Comparison of ENCODE assay signal across 1 cellular context in the genomic region with DNA sequence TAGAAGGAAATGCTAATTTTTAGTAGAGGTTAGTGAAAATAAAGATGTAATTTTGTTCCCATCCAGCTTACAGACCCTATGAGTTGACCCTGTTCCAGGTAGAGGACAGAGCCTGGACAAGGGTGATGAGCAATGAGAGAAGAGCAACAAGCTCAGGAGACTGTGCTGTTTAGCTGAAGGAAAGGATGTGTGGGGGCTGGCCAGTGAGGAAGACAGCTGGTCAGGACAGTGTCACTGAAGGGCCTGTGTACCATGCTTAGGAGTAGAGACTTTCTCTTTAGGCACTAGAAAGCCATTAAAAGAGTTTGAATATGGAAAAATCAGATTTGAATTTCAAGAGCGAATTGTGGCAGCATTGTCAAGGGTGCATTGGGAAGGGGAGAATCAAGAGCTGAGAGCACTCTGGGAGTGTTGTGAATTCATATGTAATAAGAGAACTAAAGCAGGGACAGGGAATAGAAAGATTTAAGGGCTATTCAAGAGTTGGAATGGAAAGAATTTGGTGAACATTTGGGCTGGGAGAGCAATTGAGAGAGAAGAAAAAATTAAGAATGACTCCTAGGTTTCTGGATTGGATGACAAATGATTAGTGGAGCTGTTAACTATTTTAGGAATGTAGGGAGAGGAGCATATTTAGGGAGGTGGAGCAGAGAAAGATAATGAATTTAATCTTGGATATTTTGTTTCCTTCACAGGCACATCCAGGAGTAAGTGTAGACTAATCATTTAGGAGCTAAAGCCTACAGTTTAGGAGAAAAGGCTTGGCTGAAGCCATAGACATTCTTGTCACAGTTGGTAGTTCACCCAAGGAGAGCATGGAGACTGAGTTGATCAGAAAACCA.
TF ChIP-seq lines count a peak whose summit lies in the region.

No MANE protein-coding gene starts in this region.

TF ChIP-seq in H1, 55 proteins besides CTCF, POLR2A, EP300 and RAD21:
- TF ChIP-seq, protein P1, sequence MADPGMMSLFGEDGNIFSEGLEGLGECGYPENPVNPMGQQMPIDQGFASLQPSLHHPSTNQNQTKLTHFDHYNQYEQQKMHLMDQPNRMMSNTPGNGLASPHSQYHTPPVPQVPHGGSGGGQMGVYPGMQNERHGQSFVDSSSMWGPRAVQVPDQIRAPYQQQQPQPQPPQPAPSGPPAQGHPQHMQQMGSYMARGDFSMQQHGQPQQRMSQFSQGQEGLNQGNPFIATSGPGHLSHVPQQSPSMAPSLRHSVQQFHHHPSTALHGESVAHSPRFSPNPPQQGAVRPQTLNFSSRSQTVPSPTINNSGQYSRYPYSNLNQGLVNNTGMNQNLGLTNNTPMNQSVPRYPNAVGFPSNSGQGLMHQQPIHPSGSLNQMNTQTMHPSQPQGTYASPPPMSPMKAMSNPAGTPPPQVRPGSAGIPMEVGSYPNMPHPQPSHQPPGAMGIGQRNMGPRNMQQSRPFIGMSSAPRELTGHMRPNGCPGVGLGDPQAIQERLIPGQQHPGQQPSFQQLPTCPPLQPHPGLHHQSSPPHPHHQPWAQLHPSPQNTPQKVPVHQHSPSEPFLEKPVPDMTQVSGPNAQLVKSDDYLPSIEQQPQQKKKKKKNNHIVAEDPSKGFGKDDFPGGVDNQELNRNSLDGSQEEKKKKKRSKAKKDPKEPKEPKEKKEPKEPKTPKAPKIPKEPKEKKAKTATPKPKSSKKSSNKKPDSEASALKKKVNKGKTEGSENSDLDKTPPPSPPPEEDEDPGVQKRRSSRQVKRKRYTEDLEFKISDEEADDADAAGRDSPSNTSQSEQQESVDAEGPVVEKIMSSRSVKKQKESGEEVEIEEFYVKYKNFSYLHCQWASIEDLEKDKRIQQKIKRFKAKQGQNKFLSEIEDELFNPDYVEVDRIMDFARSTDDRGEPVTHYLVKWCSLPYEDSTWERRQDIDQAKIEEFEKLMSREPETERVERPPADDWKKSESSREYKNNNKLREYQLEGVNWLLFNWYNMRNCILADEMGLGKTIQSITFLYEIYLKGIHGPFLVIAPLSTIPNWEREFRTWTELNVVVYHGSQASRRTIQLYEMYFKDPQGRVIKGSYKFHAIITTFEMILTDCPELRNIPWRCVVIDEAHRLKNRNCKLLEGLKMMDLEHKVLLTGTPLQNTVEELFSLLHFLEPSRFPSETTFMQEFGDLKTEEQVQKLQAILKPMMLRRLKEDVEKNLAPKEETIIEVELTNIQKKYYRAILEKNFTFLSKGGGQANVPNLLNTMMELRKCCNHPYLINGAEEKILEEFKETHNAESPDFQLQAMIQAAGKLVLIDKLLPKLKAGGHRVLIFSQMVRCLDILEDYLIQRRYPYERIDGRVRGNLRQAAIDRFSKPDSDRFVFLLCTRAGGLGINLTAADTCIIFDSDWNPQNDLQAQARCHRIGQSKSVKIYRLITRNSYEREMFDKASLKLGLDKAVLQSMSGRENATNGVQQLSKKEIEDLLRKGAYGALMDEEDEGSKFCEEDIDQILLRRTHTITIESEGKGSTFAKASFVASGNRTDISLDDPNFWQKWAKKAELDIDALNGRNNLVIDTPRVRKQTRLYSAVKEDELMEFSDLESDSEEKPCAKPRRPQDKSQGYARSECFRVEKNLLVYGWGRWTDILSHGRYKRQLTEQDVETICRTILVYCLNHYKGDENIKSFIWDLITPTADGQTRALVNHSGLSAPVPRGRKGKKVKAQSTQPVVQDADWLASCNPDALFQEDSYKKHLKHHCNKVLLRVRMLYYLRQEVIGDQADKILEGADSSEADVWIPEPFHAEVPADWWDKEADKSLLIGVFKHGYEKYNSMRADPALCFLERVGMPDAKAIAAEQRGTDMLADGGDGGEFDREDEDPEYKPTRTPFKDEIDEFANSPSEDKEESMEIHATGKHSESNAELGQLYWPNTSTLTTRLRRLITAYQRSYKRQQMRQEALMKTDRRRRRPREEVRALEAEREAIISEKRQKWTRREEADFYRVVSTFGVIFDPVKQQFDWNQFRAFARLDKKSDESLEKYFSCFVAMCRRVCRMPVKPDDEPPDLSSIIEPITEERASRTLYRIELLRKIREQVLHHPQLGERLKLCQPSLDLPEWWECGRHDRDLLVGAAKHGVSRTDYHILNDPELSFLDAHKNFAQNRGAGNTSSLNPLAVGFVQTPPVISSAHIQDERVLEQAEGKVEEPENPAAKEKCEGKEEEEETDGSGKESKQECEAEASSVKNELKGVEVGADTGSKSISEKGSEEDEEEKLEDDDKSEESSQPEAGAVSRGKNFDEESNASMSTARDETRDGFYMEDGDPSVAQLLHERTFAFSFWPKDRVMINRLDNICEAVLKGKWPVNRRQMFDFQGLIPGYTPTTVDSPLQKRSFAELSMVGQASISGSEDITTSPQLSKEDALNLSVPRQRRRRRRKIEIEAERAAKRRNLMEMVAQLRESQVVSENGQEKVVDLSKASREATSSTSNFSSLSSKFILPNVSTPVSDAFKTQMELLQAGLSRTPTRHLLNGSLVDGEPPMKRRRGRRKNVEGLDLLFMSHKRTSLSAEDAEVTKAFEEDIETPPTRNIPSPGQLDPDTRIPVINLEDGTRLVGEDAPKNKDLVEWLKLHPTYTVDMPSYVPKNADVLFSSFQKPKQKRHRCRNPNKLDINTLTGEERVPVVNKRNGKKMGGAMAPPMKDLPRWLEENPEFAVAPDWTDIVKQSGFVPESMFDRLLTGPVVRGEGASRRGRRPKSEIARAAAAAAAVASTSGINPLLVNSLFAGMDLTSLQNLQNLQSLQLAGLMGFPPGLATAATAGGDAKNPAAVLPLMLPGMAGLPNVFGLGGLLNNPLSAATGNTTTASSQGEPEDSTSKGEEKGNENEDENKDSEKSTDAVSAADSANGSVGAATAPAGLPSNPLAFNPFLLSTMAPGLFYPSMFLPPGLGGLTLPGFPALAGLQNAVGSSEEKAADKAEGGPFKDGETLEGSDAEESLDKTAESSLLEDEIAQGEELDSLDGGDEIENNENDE (IDR thresholded peaks at IDR 0.05; ENCODE audit: insufficient replicate concordance, low read length): no peak
- TF ChIP-seq EZH2 (IDR thresholded peaks at IDR 0.05; ENCODE audit: low read depth, low read length, severe bottlenecking) (no peak), CTBP2 (IDR thresholded peaks at IDR 0.05; ENCODE audit: borderline replicate concordance, insufficient read depth, insufficient read length, low read length) (no peak)
TF ChIP-seq in H1: peak in this region for 0.
